Comparison of ENCODE assay signal across 13 cellular contexts in the genomic region with DNA sequence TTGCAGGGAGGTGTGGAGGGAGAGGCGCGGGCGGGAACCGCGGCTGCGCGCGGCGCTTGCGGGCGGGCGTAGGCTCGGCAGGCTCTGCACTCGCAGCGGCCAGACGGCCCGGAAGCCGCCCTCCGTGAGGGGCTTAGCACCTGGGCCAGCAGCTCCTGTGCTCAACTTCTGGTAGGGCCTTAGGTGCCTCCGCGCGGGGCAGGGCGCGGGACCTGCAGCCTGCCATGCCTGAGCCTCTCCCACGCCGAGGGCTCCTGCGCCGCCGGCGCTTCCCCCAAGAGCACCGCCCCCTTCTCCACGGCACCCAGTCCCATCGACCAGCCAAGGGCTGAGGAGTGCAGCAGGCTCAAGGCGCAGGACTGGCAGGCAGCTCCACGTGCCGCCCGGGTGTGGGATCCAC.
DNase-seq lines count a peak whose midpoint lies in the region; ATAC-seq and TF ChIP-seq lines count a peak whose summit lies in the region.
"Had no signal": no experiment of that assay in that cellular context is flagged by ENCODE, and none has a peak within 500 bp of the region (broad histone marks: within the 10 kb centered on the region; RNA-seq: fewer than 3 reads in every experiment).

No MANE protein-coding gene starts in this region.

- H3K4me3 ChIP-seq in spleen: no peak overlapping the region
- H3K4me3 ChIP-seq: HAP-1 had no signal

- H3K27me3 Mint-ChIP-seq in natural killer cell treated with Interleukin-12 subunit alpha and Interleukin-12 subunit beta and Interleukin-15 and Interleukin-18, amount 100 ng/mL, for 72 hours: no peaks in the 10 kb centered on the region
- H3K27me3 Mint-ChIP-seq in natural killer cell (ENCODE audit: low read depth in 2 of 2) (no peaks in the 10 kb centered on the region), chondrocyte (ENCODE audit: low read depth) (no peaks in the 10 kb centered on the region)
- H3K27me3 Mint-ChIP-seq: CD4-positive, alpha-beta T cell had no signal

- H3K4me3 Mint-ChIP-seq in natural killer cell treated with Interleukin-12 subunit alpha and Interleukin-12 subunit beta and Interleukin-15 and Interleukin-18, amount 100 ng/mL, for 72 hours: no peak overlapping the region
- H3K4me3 Mint-ChIP-seq in natural killer cell (no peak overlapping the region), chondrocyte (ENCODE audit: unreplicated experiment) (no peak overlapping the region)
- H3K4me3 Mint-ChIP-seq: CD4-positive, alpha-beta T cell had no signal

- no peak overlapping the region for H3K27ac ChIP-seq in spleen
- H3K27ac ChIP-seq: HL-60 had no signal

- H3K27me3 ChIP-seq in spleen (replicated peaks in 1 of 7): no peaks in the 10 kb centered on the region
- H3K27me3 ChIP-seq: BE2C had no signal

- peak; percentile 55 for DNase-seq in natural killer cell treated with Interleukin-12 subunit alpha and Interleukin-12 subunit beta and Interleukin-15 and Interleukin-18, amount 100 ng/mL, for 72 hours (ENCODE audit: low spot score)
- no peak for DNase-seq in natural killer cell
- peak; percentile 83 for DNase-seq in chondrocyte (ENCODE audit: low spot score)
- DNase-seq in spleen: peak; percentile 71
- DNase-seq in stimulated activated CD4-positive, alpha-beta T cell treated with anti-CD3 and anti-CD28 coated beads, Interleukin-4, amount 100 ng/mL, for 4 hours: no peak
- DNase-seq: ACHN; BE2C; C1 segment of cervical spinal cord; Caco-2; CD4-positive, alpha-beta T cell had no signal

- H3K9me3 ChIP-seq in spleen: peaks cover 0 to 18% (median 11%) of the 10 kb centered on the region in 8 donors
- H3K9me3 ChIP-seq: BE2C, Caco-2, HAP-1 had no signal

- H3K36me3 Mint-ChIP-seq in natural killer cell treated with Interleukin-12 subunit alpha and Interleukin-12 subunit beta and Interleukin-15 and Interleukin-18, amount 100 ng/mL, for 72 hours: peaks cover 4% of the 10 kb centered on the region
- no peaks in the 10 kb centered on the region for H3K36me3 Mint-ChIP-seq in natural killer cell
- H3K36me3 Mint-ChIP-seq in chondrocyte (ENCODE audit: low read depth): no peaks in the 10 kb centered on the region

- intact Hi-C loops in natural killer cell (cut with micrococcal nuclease): no loop called here
- intact Hi-C loops in spleen (cut with DNase I; ENCODE audit: low total_unique reads): no loop called here

- no peak for TF ChIP-seq POLR2A in spleen (IDR thresholded peaks at IDR 0.05)

- H3K36me3 ChIP-seq in spleen: no peaks in the 10 kb centered on the region
- H3K36me3 ChIP-seq: BE2C, HAP-1 had no signal

- no peak overlapping the region for H3K27ac Mint-ChIP-seq in natural killer cell treated with Interleukin-12 subunit alpha and Interleukin-12 subunit beta and Interleukin-15 and Interleukin-18, amount 100 ng/mL, for 72 hours
- H3K27ac Mint-ChIP-seq in natural killer cell (no peak overlapping the region), chondrocyte (ENCODE audit: unreplicated experiment) (no peak overlapping the region)
- H3K27ac Mint-ChIP-seq: CD4-positive, alpha-beta T cell had no signal

- H3K4me1 ChIP-seq in spleen: no peaks in the 10 kb centered on the region
- H3K4me1 ChIP-seq: BE2C, Caco-2, HAP-1 had no signal

- no peak for ATAC-seq in natural killer cell treated with Interleukin-12 subunit alpha and Interleukin-12 subunit beta and Interleukin-15 and Interleukin-18, amount 100 ng/mL, for 72 hours
- no peak for ATAC-seq in natural killer cell
- ATAC-seq in HG02763 (IDR thresholded peaks at IDR 0.05; ENCODE audit: unreplicated experiment): no peak

- TF ChIP-seq CTCF in natural killer cell (IDR thresholded peaks at IDR 0.05) (no peak), chondrocyte (IDR thresholded peaks at IDR 0.05) (no peak), spleen (IDR thresholded peaks at IDR 0.05 in 8 of 11, conservative IDR thresholded peaks at IDR 0.05 in 3 of 11) (no peak)

- no peaks in the 10 kb centered on the region for H3K4me1 Mint-ChIP-seq in natural killer cell treated with Interleukin-12 subunit alpha and Interleukin-12 subunit beta and Interleukin-15 and Interleukin-18, amount 100 ng/mL, for 72 hours (ENCODE audit: low read depth in 2 of 2)
- H3K4me1 Mint-ChIP-seq in natural killer cell: no peaks in the 10 kb centered on the region
- peaks cover 2% of the 10 kb centered on the region for H3K4me1 Mint-ChIP-seq in chondrocyte (ENCODE audit: low read depth)

- WGBS in spleen, 5 donors: 95 to 98% (median 96%) methylated on average over 25 to 37 of the region's 37 CpGs

- peaks cover 4% of the 10 kb centered on the region for H3K9me3 Mint-ChIP-seq in natural killer cell treated with Interleukin-12 subunit alpha and Interleukin-12 subunit beta and Interleukin-15 and Interleukin-18, amount 100 ng/mL, for 72 hours
- H3K9me3 Mint-ChIP-seq in natural killer cell: peaks cover 0 to 4% of the 10 kb centered on the region in 2 donors
- H3K9me3 Mint-ChIP-seq in chondrocyte (ENCODE audit: low read depth): peaks cover 4% of the 10 kb centered on the region

Comparison
In these comparisons a context has a peak if more than half of its experiments do, and no peak if none do; other contexts are left out.
1. DNase-seq: peak in natural killer cell treated with Interleukin-12 subunit alpha and Interleukin-12 subunit beta and Interleukin-15 and Interleukin-18, amount 100 ng/mL, for 72 hours (single experiment), chondrocyte (single experiment) and spleen (single experiment); none in natural killer cell (single experiment) and stimulated activated CD4-positive, alpha-beta T cell treated with anti-CD3 and anti-CD28 coated beads, Interleukin-4, amount 100 ng/mL, for 4 hours (0 of 2).